In the genomic region with DNA sequence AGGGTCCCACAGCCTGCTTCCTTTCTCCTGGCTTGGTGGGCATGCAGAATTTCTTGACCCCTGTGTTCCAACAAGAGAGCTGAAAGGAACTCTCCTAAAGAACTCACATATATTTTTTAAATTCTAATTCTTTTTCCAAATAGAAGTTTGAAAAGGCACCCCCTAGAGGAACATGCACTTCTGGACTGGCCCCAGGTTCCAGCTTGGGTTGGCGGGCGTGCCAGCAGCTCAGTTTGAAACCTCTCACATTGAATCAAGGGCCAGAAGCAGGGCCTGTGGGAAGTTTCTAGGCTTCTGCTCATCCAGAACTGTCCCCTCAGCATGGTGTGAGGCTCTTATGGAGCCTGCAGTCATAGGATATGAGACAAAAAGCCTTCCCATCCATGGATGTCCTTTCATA, we compare ENCODE assay signal across 23 cellular contexts.
DNase-seq lines count a peak whose midpoint lies in the region; ATAC-seq, FAIRE-seq and TF ChIP-seq lines count a peak whose summit lies in the region.
"Had no signal": no experiment of that assay in that cellular context is flagged by ENCODE, and none has a peak within 500 bp of the region (broad histone marks: within the 10 kb centered on the region; RNA-seq: fewer than 3 reads in every experiment).

No MANE protein-coding gene starts in this region.

- H3K79me1 ChIP-seq in mesenchymal stem cell (replicated peaks; ENCODE audit: low read length, poor library complexity, severe bottlenecking): no peaks in the 10 kb centered on the region
- H3K79me1 ChIP-seq in H9 (ENCODE audit: insufficient read depth, low read depth, low read length, poor library complexity, severe bottlenecking): no peaks in the 10 kb centered on the region

- H3K9me3 ChIP-seq in mesenchymal stem cell (ENCODE audit: control insufficient read depth, low read length) (no peaks in the 10 kb centered on the region), H9 (ENCODE audit: control insufficient read depth, low read depth, low read length) (no peaks in the 10 kb centered on the region)
- H3K9me3 ChIP-seq: ascending aorta, pancreas, thoracic aorta had no signal

- H3K56ac ChIP-seq in H9 (ENCODE audit: insufficient read length, low read depth, low read length): no peak overlapping the region

- peaks cover 0 to 60% of the 10 kb centered on the region in 2 experiments for H3K27me3 ChIP-seq in mesenchymal stem cell (ENCODE audit: control insufficient read depth in 1 of 2, insufficient read depth in 1 of 2, low read length in 2 of 2)
- no peaks in the 10 kb centered on the region for H3K27me3 ChIP-seq in H9 (ENCODE audit: insufficient read depth, low read length)
- H3K27me3 ChIP-seq: ascending aorta had no signal

- no peak overlapping the region for H2BK15ac ChIP-seq in mesenchymal stem cell (ENCODE audit: low read depth, poor library complexity, severe bottlenecking)
- H2BK15ac ChIP-seq in H9 (ENCODE audit: low read depth, low read length): no peak overlapping the region

- H3K9ac ChIP-seq in mesenchymal stem cell (ENCODE audit: low read length): no peak overlapping the region
- H3K9ac ChIP-seq in H9 (ENCODE audit: extremely low read depth, insufficient read length, low read length): no peak overlapping the region

- no peaks in the 10 kb centered on the region for H4K20me1 ChIP-seq in H9 (ENCODE audit: control insufficient read depth, insufficient read depth, insufficient read length)

- peak; percentile 54 for DNase-seq in NCI-H69 (lab: John Stamatoyannopoulos, UW)
- DNase-seq in mesenchymal stem cell: no peak
- no peak for DNase-seq in H9
- DNase-seq in stimulated activated CD4-positive, alpha-beta T cell treated with anti-CD3 and anti-CD28 coated beads, Interleukin-2, amount 100 ng/mL, for 48 hours: no peak
- no peak for DNase-seq in inferior parietal cortex (ENCODE audit: extremely low spot score)
- no peak for DNase-seq in D721Med (ENCODE audit: insufficient read length, low spot score)
- DNase-seq: activated CD4-positive, CD25-positive, alpha-beta regulatory T cell treated with anti-CD3 and anti-CD28 coated beads, Interleukin-2, amount 50 U/mL, for 72 hours; activated naive CD4-positive, alpha-beta T cell treated with anti-CD3 and anti-CD28 coated beads, Interleukin-2, amount 10 ng/mL, durations not matched to agents 7 days and 5 days; activated T-cell treated with anti-CD3 and anti-CD28 coated beads, Interleukin-2, amount 50 U/mL, for 48 hours; DMS153; effector CD4-positive, alpha-beta T cell; GF-D8; left colon; pancreas; stimulated activated naive B cell treated with anti-CD40 and anti-IgM and Interleukin-4, amounts not matched to agents 10 μg/mL and 1 μg/mL and 100 μg/mL, for 72 hours had no signal

- H3T11ph ChIP-seq in H9 (ENCODE audit: low read length): no peak overlapping the region

- no peak for FAIRE-seq in D721Med (lab: Jason Lieb, UNC)
- FAIRE-seq: GM12878 had no signal

- H3K23me2 ChIP-seq in H9 (ENCODE audit: insufficient read length, low read depth, low read length, poor library complexity, severe bottlenecking): no peaks in the 10 kb centered on the region

- 100% methylated on average over 2 of the region's 2 CpGs for WGBS in mesenchymal stem cell
- WGBS in H9 (ENCODE audit: extremely low coverage, insufficient read length, low lambda C conversion rate): no CpG with 5 or more reads among the region's 2 CpGs

- no peak overlapping the region for H4K91ac ChIP-seq in mesenchymal stem cell (ENCODE audit: low read length)
- H4K91ac ChIP-seq in H9 (ENCODE audit: insufficient read length, low read depth, low read length): no peak overlapping the region

- H3K4me2 ChIP-seq in mesenchymal stem cell (ENCODE audit: low read length, poor library complexity, severe bottlenecking) (no peak overlapping the region), H9 (ENCODE audit: insufficient read depth, insufficient read length, low read length) (no peak overlapping the region)

- H3K36me3 ChIP-seq in mesenchymal stem cell (ENCODE audit: control insufficient read depth in 1 of 2, insufficient read depth in 2 of 2, low read depth in 1 of 2, low read length in 2 of 2): no peaks in the 10 kb centered on the region
- H3K36me3 ChIP-seq: ascending aorta, pancreas, thoracic aorta had no signal

- peaks cover 20 to 21% of the 10 kb centered on the region in 2 experiments for H3K4me1 Mint-ChIP-seq in H9
- H3K4me1 Mint-ChIP-seq: activated naive CD4-positive, alpha-beta T cell treated with anti-CD3 and anti-CD28 coated beads, Interleukin-2, amount 10 ng/mL, durations not matched to agents 7 days and 5 days had no signal

- ATAC-seq in GM18511 (IDR thresholded peaks at IDR 0.05; ENCODE audit: unreplicated experiment): peak; percentile 39
- peak; percentile 28 for ATAC-seq in GM21619 (IDR thresholded peaks at IDR 0.05; ENCODE audit: unreplicated experiment)
- ATAC-seq: esophagus mucosa; left colon; naive thymus-derived CD8-positive, alpha-beta T cell had no signal

- H3K4ac ChIP-seq in mesenchymal stem cell (ENCODE audit: low read depth in 1 of 2, low read length in 2 of 2): no peak overlapping the region
- H3K4ac ChIP-seq in H9 (ENCODE audit: low read depth, low read length): no peak overlapping the region

- no peak overlapping the region for H2BK12ac ChIP-seq in mesenchymal stem cell (ENCODE audit: low read length in 2 of 2)
- no peak overlapping the region for H2BK12ac ChIP-seq in H9 (ENCODE audit: insufficient read length, low read depth, low read length)

- peak overlapping the region; percentile 79 for H3K27ac ChIP-seq in mesenchymal stem cell (ENCODE audit: low read length, poor library complexity, severe bottlenecking)
- H3K27ac ChIP-seq in H9 (ENCODE audit: insufficient read length, low read depth, low read length): no peak overlapping the region
- H3K27ac ChIP-seq: ascending aorta, pancreas, thoracic aorta had no signal

- no peak overlapping the region for H3K14ac ChIP-seq in mesenchymal stem cell (ENCODE audit: low read length in 2 of 2)
- H3K14ac ChIP-seq in H9 (ENCODE audit: insufficient read depth, low read length): no peak overlapping the region

- no peak overlapping the region for H3K4me3 Mint-ChIP-seq in H9
- H3K4me3 Mint-ChIP-seq: activated naive CD4-positive, alpha-beta T cell treated with anti-CD3 and anti-CD28 coated beads, Interleukin-2, amount 10 ng/mL, durations not matched to agents 7 days and 5 days; CD14-positive monocyte; stimulated activated naive B cell treated with anti-CD40 and anti-IgM and Interleukin-4, amounts not matched to agents 10 μg/mL and 1 μg/mL and 100 μg/mL, for 72 hours had no signal

- TF ChIP-seq CTCF in H9 (conservative IDR thresholded peaks at IDR 0.05): no peak
- no peak for TF ChIP-seq CTCF in D721Med (IDR thresholded peaks at IDR 0.05; ENCODE audit: insufficient read depth, missing control alignments)

- H2BK120ac ChIP-seq in mesenchymal stem cell (ENCODE audit: low read depth, low read length) (no peak overlapping the region), H9 (ENCODE audit: low read depth, low read length, poor library complexity, severe bottlenecking) (no peak overlapping the region)

- H2AFZ ChIP-seq in mesenchymal stem cell (ENCODE audit: low read depth, low read length) (no peak overlapping the region), H9 (ENCODE audit: low read length) (no peak overlapping the region)

- H2AK5ac ChIP-seq in mesenchymal stem cell (ENCODE audit: low read length, severe bottlenecking): peak overlapping the region; percentile 86
- no peak overlapping the region for H2AK5ac ChIP-seq in H9 (ENCODE audit: insufficient read length, low read length)

- H2BK20ac ChIP-seq in H9 (ENCODE audit: low read depth, low read length, poor library complexity, severe bottlenecking): no peak overlapping the region

- no peak overlapping the region for H3K23ac ChIP-seq in mesenchymal stem cell (ENCODE audit: low read length in 2 of 2)
- H3K23ac ChIP-seq in H9 (ENCODE audit: insufficient read length, low read depth, low read length): no peak overlapping the region

- H3K36me3 Mint-ChIP-seq in H9 (ENCODE audit: insufficient read depth in 1 of 3, low read depth in 3 of 3): peaks cover 0 to 7% (median 5%) of the 10 kb centered on the region in 3 experiments; a peak in 4 of 7 replicates
- H3K36me3 Mint-ChIP-seq: activated naive CD4-positive, alpha-beta T cell treated with anti-CD3 and anti-CD28 coated beads, Interleukin-2, amount 10 ng/mL, durations not matched to agents 7 days and 5 days; CD14-positive monocyte; naive thymus-derived CD8-positive, alpha-beta T cell; stimulated activated naive B cell treated with anti-CD40 and anti-IgM and Interleukin-4, amounts not matched to agents 10 μg/mL and 1 μg/mL and 100 μg/mL, for 72 hours had no signal

- no peaks in the 10 kb centered on the region for H3K27me3 Mint-ChIP-seq in H9 (ENCODE audit: low read depth)
- H3K27me3 Mint-ChIP-seq: activated naive CD4-positive, alpha-beta T cell treated with anti-CD3 and anti-CD28 coated beads, Interleukin-2, amount 10 ng/mL, durations not matched to agents 7 days and 5 days had no signal

- H2BK5ac ChIP-seq in mesenchymal stem cell (ENCODE audit: low read depth, low read length, poor library complexity, severe bottlenecking): peak overlapping the region; percentile 66
- H2BK5ac ChIP-seq in H9 (ENCODE audit: insufficient read length, low read length): no peak overlapping the region

- no peak overlapping the region for H3K4me3 ChIP-seq in mesenchymal stem cell (ENCODE audit: insufficient read depth in 1 of 2, low read depth in 1 of 2, low read length in 2 of 2)
- H3K4me3 ChIP-seq: GM12878, pancreas had no signal

- H3K4me1 ChIP-seq in mesenchymal stem cell (ENCODE audit: control insufficient read depth, insufficient read depth, low read depth, low read length) (peaks cover 6% of the 10 kb centered on the region), H9 (ENCODE audit: insufficient read depth, low read length) (no peaks in the 10 kb centered on the region)
- H3K4me1 ChIP-seq: ascending aorta, pancreas had no signal

- H3K27ac Mint-ChIP-seq in H9: no peak overlapping the region
- H3K27ac Mint-ChIP-seq: activated naive CD4-positive, alpha-beta T cell treated with anti-CD3 and anti-CD28 coated beads, Interleukin-2, amount 10 ng/mL, durations not matched to agents 7 days and 5 days; CD14-positive monocyte; naive thymus-derived CD8-positive, alpha-beta T cell; stimulated activated naive B cell treated with anti-CD40 and anti-IgM and Interleukin-4, amounts not matched to agents 10 μg/mL and 1 μg/mL and 100 μg/mL, for 72 hours had no signal

- H3K9me3 Mint-ChIP-seq in H9: no peaks in the 10 kb centered on the region
- H3K9me3 Mint-ChIP-seq: activated naive CD4-positive, alpha-beta T cell treated with anti-CD3 and anti-CD28 coated beads, Interleukin-2, amount 10 ng/mL, durations not matched to agents 7 days and 5 days; CD14-positive monocyte; naive thymus-derived CD8-positive, alpha-beta T cell; stimulated activated naive B cell treated with anti-CD40 and anti-IgM and Interleukin-4, amounts not matched to agents 10 μg/mL and 1 μg/mL and 100 μg/mL, for 72 hours had no signal

- no peak overlapping the region for H4K5ac ChIP-seq in H9 (ENCODE audit: insufficient read length, low read depth, low read length)

- H4K8ac ChIP-seq in mesenchymal stem cell (ENCODE audit: low read length) (no peak overlapping the region), H9 (replicated peaks; ENCODE audit: insufficient read length, low read depth, low read length) (no peak overlapping the region)

- H3K18ac ChIP-seq in mesenchymal stem cell (ENCODE audit: low read depth in 1 of 2, low read length in 2 of 2): no peak overlapping the region
- H3K18ac ChIP-seq in H9 (ENCODE audit: insufficient read length, low read depth, low read length): no peak overlapping the region

- no peaks in the 10 kb centered on the region for H3K79me2 ChIP-seq in H9 (ENCODE audit: insufficient read depth, low read length)
